Comparison of ENCODE assay signal across 32 cellular contexts in the genomic region with DNA sequence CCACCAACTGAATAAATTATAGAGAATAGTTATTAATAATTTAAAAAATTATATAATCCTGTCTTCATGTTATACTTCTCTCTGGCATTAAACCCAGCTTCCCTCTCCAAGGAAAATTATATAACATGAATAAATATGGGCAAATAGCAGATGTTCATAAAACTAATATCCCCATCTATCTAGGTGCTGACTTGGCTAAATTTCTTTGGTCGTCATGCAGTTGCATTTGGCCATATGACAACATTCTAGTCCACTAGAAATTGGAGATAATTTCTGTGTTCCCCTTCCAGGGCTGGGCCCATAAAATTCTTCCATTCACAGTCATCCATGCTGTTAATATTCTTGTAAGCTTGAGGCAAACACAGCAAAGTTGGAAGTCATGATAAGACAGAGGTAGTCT.
"Had no signal": no experiment of that assay in that cellular context is flagged by ENCODE, and none has a peak within 500 bp of the region (broad histone marks: within the 10 kb centered on the region; RNA-seq: fewer than 3 reads in every experiment).

No MANE protein-coding gene starts in this region.

- DNase-seq: activated B cell treated with CpG ODN at 0.5 μM for 24 hours; activated CD4-positive, alpha-beta memory T cell treated with anti-CD3 and anti-CD28 coated beads, Interleukin-2, amount 10 ng/mL, durations not matched to agents 7 days and 5 days; activated CD4-positive, alpha-beta T cell treated with anti-CD3 and anti-CD28 coated beads for 1 hour; activated CD4-positive, alpha-beta T cell treated with anti-CD3 and anti-CD28 coated beads for 36 hours; activated CD4-positive, alpha-beta T cell treated with anti-CD3 and anti-CD28 coated beads for 48 hours; activated CD4-positive, alpha-beta T cell treated with anti-CD3 and anti-CD28 coated beads, Interleukin-2, amount 10 ng/mL, durations not matched to agents 7 days and 5 days; activated CD4-positive, alpha-beta T cell treated with anti-CD3 and anti-CD28 coated beads, Interleukin-2, amount 50 U/mL, for 48 hours; activated CD8-positive, alpha-beta memory T cell treated with anti-CD3 and anti-CD28 coated beads for 24 hours; activated CD8-positive, alpha-beta memory T cell treated with anti-CD3 and anti-CD28 coated beads, Interleukin-2, amount 10 ng/mL, durations not matched to agents 7 days and 5 days; activated CD8-positive, alpha-beta memory T cell treated with anti-CD3 and anti-CD28 coated beads, Interleukin-2, amount 50 U/mL, for 48 hours; activated CD8-positive, alpha-beta T cell treated with anti-CD3 and anti-CD28 coated beads, Interleukin-2, amount 10 ng/mL, durations not matched to agents 7 days and 5 days; activated effector memory CD4-positive, alpha-beta T cell treated with Interleukin-2 at 50 U/mL for 16 hours; activated gamma-delta T cell; activated naive CD4-positive, alpha-beta T cell; activated naive CD4-positive, alpha-beta T cell treated with anti-CD3 and anti-CD28 coated beads for 36 hours; activated naive CD4-positive, alpha-beta T cell treated with anti-CD3 and anti-CD28 coated beads, Interleukin-2, amount 50 U/mL, for 16 hours; activated naive CD8-positive, alpha-beta T cell treated with anti-CD3 and anti-CD28 coated beads for 36 hours; activated T-cell treated with anti-CD3 and anti-CD28 coated beads, Interleukin-2, amount 50 U/mL, for 24 hours; activated T-cell treated with anti-CD3 and anti-CD28 coated beads, Interleukin-2, amount 50 U/mL, for 48 hours; adrenal gland; amniotic stem cell; aorta; body of pancreas; brain microvascular endothelial cell; central memory CD4-positive, alpha-beta T cell; T-helper 2 cell; T-helper 9 cell had no signal

- H3K27me3 ChIP-seq: adrenal gland, body of pancreas, brain microvascular endothelial cell, breast epithelium had no signal

- H3K4me1 ChIP-seq: adrenal gland, body of pancreas, breast epithelium had no signal

- FAIRE-seq: astrocyte, TTC549 had no signal

- H3K4me3 ChIP-seq: adrenal gland, body of pancreas, breast epithelium had no signal

- H3K27ac ChIP-seq: adrenal gland, body of pancreas, brain microvascular endothelial cell, breast epithelium, VCaP had no signal

- H3K9me3 ChIP-seq: adrenal gland, body of pancreas, breast epithelium had no signal

- H3K36me3 ChIP-seq: adrenal gland, brain microvascular endothelial cell, breast epithelium had no signal

- ATAC-seq: activated CD4-positive, alpha-beta T cell treated with anti-CD3 and anti-CD28 coated beads for 36 hours; activated CD8-positive, alpha-beta memory T cell treated with anti-CD3 and anti-CD28 coated beads, Interleukin-2, amount 10 ng/mL, durations not matched to agents 7 days and 5 days; activated CD8-positive, alpha-beta T cell treated with anti-CD3 and anti-CD28 coated beads, Interleukin-2, amount 10 ng/mL, durations not matched to agents 7 days and 5 days; activated naive CD4-positive, alpha-beta T cell treated with anti-CD3 and anti-CD28 coated beads, Interleukin-2, amount 50 U/mL, for 72 hours; body of pancreas had no signal
